ENCODE assay signal across 19 cellular contexts in genomic region chr2:241368643-241369042, GRCh38.
"Had no signal": no experiment of that assay in that cellular context is flagged by ENCODE, and none has a peak within 500 bp of the region (broad histone marks: within the 10 kb centered on the region; RNA-seq: fewer than 3 reads in every experiment).

No MANE protein-coding gene starts in this region.

- H3K36me3 Mint-ChIP-seq: natural killer cell had no signal

- H3K9ac ChIP-seq: neural progenitor cell had no signal

- H3K36me3 ChIP-seq: neural progenitor cell, ovary, suprapubic skin, tibial artery had no signal

- H3K9me3 Mint-ChIP-seq: natural killer cell, neural progenitor cell had no signal

- H2AFZ ChIP-seq: neural progenitor cell had no signal

- H3K27me3 Mint-ChIP-seq: progenitor cell of endocrine pancreas had no signal

- H3K4me3 ChIP-seq: coronary artery, heart right ventricle, neural progenitor cell, ovary, smooth muscle cell, suprapubic skin, tibial artery had no signal

- H3K4me3 Mint-ChIP-seq: natural killer cell, neural progenitor cell had no signal

- H3K9me3 ChIP-seq: heart right ventricle, ovary, suprapubic skin, tibial artery had no signal

- H3K27ac Mint-ChIP-seq: natural killer cell, neural progenitor cell, progenitor cell of endocrine pancreas had no signal

- H3K27me3 ChIP-seq: heart right ventricle, neural progenitor cell, ovary, suprapubic skin, tibial artery had no signal

- DNase-seq: effector memory CD4-positive, alpha-beta T cell; heart right ventricle; hypothalamus; islet precursor cell; mammary epithelial cell; natural killer cell; nucleus accumbens; ovary; right cardiac atrium; stimulated activated CD4-positive, alpha-beta T cell treated with anti-CD3 and anti-CD28 coated beads, Interleukin-2, amount 100 ng/mL, for 48 hours; stimulated activated naive CD8-positive, alpha-beta T cell treated with anti-CD3 and anti-CD28 coated beads, Interleukin-15, Interleukin-2, amounts not matched to agents 100 U/mL and 50 U/mL, for 24 hours; tibial artery had no signal

- ATAC-seq: esophagus mucosa; heart right ventricle; left lobe of liver; natural killer cell; right cardiac atrium; stimulated activated naive CD8-positive, alpha-beta T cell treated with anti-CD3 and anti-CD28 coated beads, Interleukin-15, Interleukin-2, amounts not matched to agents 100 U/mL and 50 U/mL, for 24 hours had no signal

- H3K27ac ChIP-seq: heart right ventricle, neural progenitor cell, ovary, suprapubic skin had no signal

- H3K4me2 ChIP-seq: neural progenitor cell, smooth muscle cell had no signal
